In the genomic region with DNA sequence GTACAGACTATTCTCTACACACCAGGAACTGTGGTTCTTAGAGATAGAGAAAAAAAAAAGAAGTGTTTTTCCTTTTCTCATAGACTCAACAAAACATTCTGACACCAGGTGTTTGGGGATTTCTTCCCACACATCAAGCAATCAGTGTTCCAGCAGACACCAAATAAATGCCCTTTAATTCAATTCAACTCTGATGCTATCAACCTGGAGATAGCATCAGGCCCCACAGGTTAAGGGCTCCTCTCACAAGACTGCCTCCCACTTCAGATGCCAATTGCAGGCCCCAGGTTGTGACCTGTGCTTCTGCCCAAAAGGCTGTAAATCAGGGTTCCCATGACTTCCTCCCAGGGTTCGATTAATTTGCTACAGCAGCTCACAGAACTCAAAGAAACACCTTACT, we compare ENCODE assay signal across 24 cellular contexts. TPM values are rescaled to one million over a fixed set of nuclear protein-coding genes. Genes with fewer than 3 reads are reported as not detected.
DNase-seq lines count a peak whose midpoint lies in the region; ATAC-seq and TF ChIP-seq lines count a peak whose summit lies in the region.
"Had no signal": no experiment of that assay in that cellular context is flagged by ENCODE, and none has a peak within 500 bp of the region (broad histone marks: within the 10 kb centered on the region; RNA-seq: fewer than 3 reads in every experiment).

No MANE protein-coding gene starts in this region.

- intact Hi-C loops in CD4-positive, alpha-beta T cell (cut with DNase I, micrococcal nuclease): no loop called here

- H3K27me3 Mint-ChIP-seq in osteocyte (ENCODE audit: unreplicated experiment): peaks cover 19% of the 10 kb centered on the region
- H3K27me3 Mint-ChIP-seq in CD4-positive, alpha-beta T cell: no peaks in the 10 kb centered on the region

- H3K9me3 ChIP-seq in SK-N-SH (no peaks in the 10 kb centered on the region), iPS-20b (ENCODE audit: insufficient read depth, low read depth, low read length) (no peaks in the 10 kb centered on the region; the same call in 1 of the 2 replicates)
- no peaks in the 10 kb centered on the region for H3K9me3 ChIP-seq in CD4-positive, alpha-beta T cell (ENCODE audit: control insufficient read depth, low read length)
- H3K9me3 ChIP-seq: SJSA1 had no signal

- no peaks in the 10 kb centered on the region for H3K36me3 ChIP-seq in SK-N-SH (replicated peaks in 1 of 2; ENCODE audit: control insufficient read depth in 1 of 2, insufficient read depth in 2 of 2, low read length in 1 of 2)
- no peaks in the 10 kb centered on the region for H3K36me3 ChIP-seq in iPS-20b (ENCODE audit: insufficient read depth, low read depth, low read length)
- H3K36me3 ChIP-seq: BLaER1 treated with 17β-estradiol and CSF1 and Interleukin-3, amounts not matched to agents 10 nM and 100 nM; SJSA1 had no signal

- no peaks in the 10 kb centered on the region for H3K36me3 Mint-ChIP-seq in osteocyte (ENCODE audit: unreplicated experiment)
- no peaks in the 10 kb centered on the region for H3K36me3 Mint-ChIP-seq in CD4-positive, alpha-beta T cell (ENCODE audit: low read depth)
- H3K36me3 Mint-ChIP-seq: CD4-positive, alpha-beta memory T cell had no signal

- H3K4me1 ChIP-seq in SK-N-SH (ENCODE audit: control insufficient read depth in 1 of 2, insufficient read depth in 2 of 2, low read depth in 1 of 2, low read length in 1 of 2) (peaks cover 0 to 4% of the 10 kb centered on the region in 2 experiments; a peak in 1 of 4 replicates), iPS-20b (ENCODE audit: insufficient read depth, low read length) (peaks cover 16% of the 10 kb centered on the region; the same call in 1 of the 2 replicates)
- H3K4me1 ChIP-seq: BLaER1 treated with 17β-estradiol and CSF1 and Interleukin-3, amounts not matched to agents 10 nM and 100 nM; SJSA1 had no signal

- H4K20me1 ChIP-seq in SK-N-SH (ENCODE audit: insufficient read depth): no peaks in the 10 kb centered on the region
- H4K20me1 ChIP-seq: BLaER1 treated with 17β-estradiol and CSF1 and Interleukin-3, amounts not matched to agents 10 nM and 100 nM had no signal

- H3K9ac ChIP-seq in SK-N-SH (no peak overlapping the region), iPS-20b (ENCODE audit: low read depth, low read length) (no peak overlapping the region)
- H3K9ac ChIP-seq: BLaER1 treated with 17β-estradiol and CSF1 and Interleukin-3, amounts not matched to agents 10 nM and 100 nM had no signal

- H3K4me3 ChIP-seq in SK-N-SH (ENCODE audit: low read depth in 2 of 2, low read length in 1 of 2) (no peak overlapping the region), iPS-20b (ENCODE audit: low read length) (peak overlapping the region; percentile 8; the same call in 1 of the 2 replicates)
- H3K4me3 ChIP-seq: BLaER1 treated with 17β-estradiol and CSF1 and Interleukin-3, amounts not matched to agents 10 nM and 100 nM; K562; SJSA1 had no signal

- CTCF ChIA-PET in SK-N-SH (lab: Yijun Ruan, JAX): interaction anchor here (1.7 to 3.7 kb wide), 7 partner anchors 11 to 88 kb away, joined by 4 to 27 read pairs (median 11); no protein-coding TSS in a partner anchor
- CTCF ChIA-PET in CD4-positive, alpha-beta T cell (lab: Charles Lee): no interaction called here

- H3F3A ChIP-seq in SK-N-SH (replicated peaks; ENCODE audit: insufficient read depth): no peaks in the 10 kb centered on the region

- no peak for TF ChIP-seq CTCF in SK-N-SH (IDR thresholded peaks at IDR 0.05)
- TF ChIP-seq CTCF in osteocyte (IDR thresholded peaks at IDR 0.05): no peak
- TF ChIP-seq CTCF in CD4-positive, alpha-beta T cell (IDR thresholded peaks at IDR 0.05): no peak

- DNase-seq in SK-N-SH (no peak), SK-N-DZ (ENCODE audit: low spot score) (peak; percentile 79), osteocyte (ENCODE audit: extremely low spot score, unreplicated experiment) (peak; percentile 51)
- DNase-seq in CD4-positive, alpha-beta T cell: no peak
- DNase-seq: AML-193; CD4-positive, alpha-beta memory T cell; COR-L47; Kasumi-1; MV-4-11; NCI-H1105; NCI-H1436 treated with DMSO at 0.1 percent for 48 hours; NCI-H187 treated with DMSO at 0.1 percent for 48 hours; NCI-H446; NCI-H526; Right ventricle myocardium superior; RPMI8226 had no signal

- TF ChIP-seq EP300 in SK-N-SH (IDR thresholded peaks at IDR 0.05; ENCODE audit: borderline replicate concordance in 1 of 2, low read depth in 1 of 2, low read length in 1 of 2): no peak

- H3K27me3 ChIP-seq in SK-N-SH (ENCODE audit: insufficient read depth) (no peaks in the 10 kb centered on the region), iPS-20b (ENCODE audit: insufficient read depth, low read length) (no peaks in the 10 kb centered on the region)
- no peaks in the 10 kb centered on the region for H3K27me3 ChIP-seq in CD4-positive, alpha-beta T cell (ENCODE audit: control insufficient read depth, insufficient read depth, low read length)
- H3K27me3 ChIP-seq: BLaER1 treated with 17β-estradiol and CSF1 and Interleukin-3, amounts not matched to agents 10 nM and 100 nM; SJSA1 had no signal

- no peaks in the 10 kb centered on the region for H3K4me1 Mint-ChIP-seq in osteocyte (ENCODE audit: unreplicated experiment)
- no peaks in the 10 kb centered on the region for H3K4me1 Mint-ChIP-seq in CD4-positive, alpha-beta T cell (ENCODE audit: low read depth)
- H3K4me1 Mint-ChIP-seq: CD4-positive, alpha-beta memory T cell had no signal

- H3K4me2 ChIP-seq in SK-N-SH: no peak overlapping the region
- H3K4me2 ChIP-seq: BLaER1 treated with 17β-estradiol and CSF1 and Interleukin-3, amounts not matched to agents 10 nM and 100 nM had no signal

- no peaks in the 10 kb centered on the region for H3K9me3 Mint-ChIP-seq in osteocyte (ENCODE audit: unreplicated experiment)
- H3K9me3 Mint-ChIP-seq in CD4-positive, alpha-beta T cell: no peaks in the 10 kb centered on the region
- H3K9me3 Mint-ChIP-seq: CD4-positive, alpha-beta memory T cell; HFFc6 had no signal

- H2AFZ ChIP-seq in SK-N-SH (ENCODE audit: low read depth): no peak overlapping the region

- no peak for TF ChIP-seq RAD21 in SK-N-SH (IDR thresholded peaks at IDR 0.05; ENCODE audit: low read length)

- 27% methylated on average over 1 of the region's 1 CpG for WGBS in SK-N-SH (ENCODE audit: low lambda C conversion rate)

- H3K27ac Mint-ChIP-seq in osteocyte (ENCODE audit: unreplicated experiment): no peak overlapping the region
- no peak overlapping the region for H3K27ac Mint-ChIP-seq in CD4-positive, alpha-beta T cell
- H3K27ac Mint-ChIP-seq: CD4-positive, alpha-beta memory T cell; HFFc6 had no signal

- ATAC-seq in SK-N-SH treated with all-trans-retinoic acid at 6 μM for 48 hours (no peak), HG02610 (IDR thresholded peaks at IDR 0.05; ENCODE audit: unreplicated experiment) (no peak), HG03378 (IDR thresholded peaks at IDR 0.05; ENCODE audit: unreplicated experiment) (no peak)
- no peak for ATAC-seq in CD4-positive, alpha-beta T cell (ENCODE audit: poor library complexity)
- ATAC-seq: K562 had no signal

- no peak overlapping the region for H3K27ac ChIP-seq in SK-N-SH (ENCODE audit: low read depth in 2 of 2, low read length in 1 of 2)
- no peak overlapping the region for H3K27ac ChIP-seq in iPS-20b (ENCODE audit: low read length)
- no peak overlapping the region for H3K27ac ChIP-seq in CD4-positive, alpha-beta T cell (ENCODE audit: low read depth, low read length)
- H3K27ac ChIP-seq: BLaER1 treated with 17β-estradiol and CSF1 and Interleukin-3, amounts not matched to agents 10 nM and 100 nM; SJSA1 had no signal

- H3K9me2 ChIP-seq in SK-N-SH: no peaks in the 10 kb centered on the region

- H3K4me3 Mint-ChIP-seq in osteocyte (ENCODE audit: unreplicated experiment): no peak overlapping the region
- no peak overlapping the region for H3K4me3 Mint-ChIP-seq in CD4-positive, alpha-beta T cell
- H3K4me3 Mint-ChIP-seq: CD4-positive, alpha-beta memory T cell; HFFc6 had no signal

- H3K79me2 ChIP-seq in SK-N-SH (ENCODE audit: insufficient read depth): no peaks in the 10 kb centered on the region

- POLR2A ChIA-PET in SK-N-SH (lab: Yijun Ruan, JAX): no interaction called here
- POLR2A ChIA-PET in CD4-positive, alpha-beta T cell (lab: Charles Lee): no interaction called here

TF ChIP-seq in SK-N-SH, 30 proteins besides CTCF, POLR2A, EP300 and RAD21:
- TF ChIP-seq SMC3 (IDR thresholded peaks at IDR 0.05; ENCODE audit: low read depth, low read length) (no peak), GATA2 (CRISPR knock-in tag; IDR thresholded peaks at IDR 0.05) (peak; percentile 73)

TF ChIP-seq in SK-N-SH treated with all-trans-retinoic acid at 6 μM for 48 hours, 23 proteins besides CTCF, POLR2A, EP300 and RAD21 (continues in another document):
- TF ChIP-seq TCF4 (CRISPR knock-in tag; IDR thresholded peaks at IDR 0.05; ENCODE audit: borderline replicate concordance): no peak
- TF ChIP-seq, protein P1, sequence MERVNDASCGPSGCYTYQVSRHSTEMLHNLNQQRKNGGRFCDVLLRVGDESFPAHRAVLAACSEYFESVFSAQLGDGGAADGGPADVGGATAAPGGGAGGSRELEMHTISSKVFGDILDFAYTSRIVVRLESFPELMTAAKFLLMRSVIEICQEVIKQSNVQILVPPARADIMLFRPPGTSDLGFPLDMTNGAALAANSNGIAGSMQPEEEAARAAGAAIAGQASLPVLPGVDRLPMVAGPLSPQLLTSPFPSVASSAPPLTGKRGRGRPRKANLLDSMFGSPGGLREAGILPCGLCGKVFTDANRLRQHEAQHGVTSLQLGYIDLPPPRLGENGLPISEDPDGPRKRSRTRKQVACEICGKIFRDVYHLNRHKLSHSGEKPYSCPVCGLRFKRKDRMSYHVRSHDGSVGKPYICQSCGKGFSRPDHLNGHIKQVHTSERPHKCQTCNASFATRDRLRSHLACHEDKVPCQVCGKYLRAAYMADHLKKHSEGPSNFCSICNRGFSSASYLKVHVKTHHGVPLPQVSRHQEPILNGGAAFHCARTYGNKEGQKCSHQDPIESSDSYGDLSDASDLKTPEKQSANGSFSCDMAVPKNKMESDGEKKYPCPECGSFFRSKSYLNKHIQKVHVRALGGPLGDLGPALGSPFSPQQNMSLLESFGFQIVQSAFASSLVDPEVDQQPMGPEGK (CRISPR knock-in tag; IDR thresholded peaks at IDR 0.05; ENCODE audit: borderline replicate concordance): no peak
- TF ChIP-seq PPARA (CRISPR knock-in tag; IDR thresholded peaks at IDR 0.05; ENCODE audit: borderline replicate concordance): no peak

RNA-seq across cellular contexts. Expression of gene RPS29, which starts 36.7 kb away (rescaled TPM):
- polyA plus RNA-seq in SK-N-SH (2012; rRNA removed): 11,220 and 15,074 TPM in 2 replicates
- polyA plus RNA-seq in SK-N-SH (2012; cell fraction: cytosol; rRNA removed): 14,126 and 18,473 TPM in 2 replicates
- polyA plus RNA-seq in SK-N-SH (2012; cell fraction: nucleus; rRNA removed): 2,005 and 4,034 TPM in 2 replicates
- polyA plus RNA-seq in SK-N-DZ (2014; cell fraction: cytosol; rRNA removed): 7,281 and 7,959 TPM in 2 replicates
- polyA plus RNA-seq in SK-N-DZ (2014; cell fraction: nucleus; rRNA removed): 4,100 and 8,176 TPM in 2 replicates
- 935 and 1,004 TPM in 2 replicates for total RNA-seq in osteocyte
- 1,000 to 10,000 TPM; 3,356 to 3,996 TPM for total RNA-seq in CD4-positive, alpha-beta T cell

RNA-seq across cellular contexts. Expression of gene LRR1, which starts 49.3 kb away (rescaled TPM):
- polyA plus RNA-seq in SK-N-SH (2012; rRNA removed): 9.3 and 9.5 TPM in 2 replicates
- polyA plus RNA-seq in SK-N-SH (2012; cell fraction: cytosol; rRNA removed): 11.5 and 17.6 TPM in 2 replicates
- polyA plus RNA-seq in SK-N-SH (2012; cell fraction: nucleus; rRNA removed): 3.7 and 4.5 TPM in 2 replicates
- 29.1 and 34.8 TPM in 2 replicates for polyA plus RNA-seq in SK-N-DZ (2014; cell fraction: cytosol; rRNA removed)
- polyA plus RNA-seq in SK-N-DZ (2014; cell fraction: nucleus; rRNA removed): 16.7 and 20.4 TPM in 2 replicates
- total RNA-seq in osteocyte: 7.4 and 8.1 TPM in 2 replicates
- total RNA-seq in CD4-positive, alpha-beta T cell: 1 to 10 TPM; 3.2 to 5.8 TPM

Comparison
In these comparisons a context has a peak if more than half of its experiments do, and no peak if none do; other contexts are left out.
1. DNase-seq: peak in SK-N-DZ (single experiment) and osteocyte (single experiment); none in SK-N-SH (single experiment) and CD4-positive, alpha-beta T cell (0 of 10).